In genomic region chr6:37049735-37049989, GRCh38 we compare ENCODE assay signal across 14 cellular contexts. TPM values are rescaled to one million over a fixed set of nuclear protein-coding genes. Genes with fewer than 3 reads are reported as not detected.
A peak's percentile ranks its signal among the peaks of the same experiment; 100 is the strongest.
DNase-seq lines count a peak whose midpoint lies in the region; ATAC-seq and TF ChIP-seq lines count a peak whose summit lies in the region.
"Had no signal": no experiment of that assay in that cellular context is flagged by ENCODE, and none has a peak within 500 bp of the region (broad histone marks: within the 10 kb centered on the region; RNA-seq: fewer than 3 reads in every experiment).

No MANE protein-coding gene starts in this region.

- no peak for TF ChIP-seq EP300 in upper lobe of left lung (IDR thresholded peaks at IDR 0.05)

- H3K9me3 ChIP-seq in mammary epithelial cell (replicated peaks; ENCODE audit: insufficient read depth, low read length) (no peaks in the 10 kb centered on the region), right lobe of liver (no peaks in the 10 kb centered on the region), upper lobe of left lung (no peaks in the 10 kb centered on the region)
- H3K9me3 ChIP-seq: tibial artery had no signal

- H2AFZ ChIP-seq in mammary epithelial cell (ENCODE audit: low read depth, low read length), result no peak overlapping the region
- H2AFZ ChIP-seq: hepatocyte had no signal

- intact Hi-C loops in MCF 10A (cut with micrococcal nuclease) (no loop called here), mammary epithelial cell (cut with micrococcal nuclease) (no loop called here), right lobe of liver (cut with DNase I) (no loop called here)

- 91% methylated on average over 4 of the region's 5 CpGs for WGBS in mammary epithelial cell (ENCODE audit: low coverage, missing lambda C conversion rate)
- 77% methylated on average over 3 of the region's 5 CpGs for WGBS in right lobe of liver (ENCODE audit: insufficient coverage, low coverage, low lambda C conversion rate, missing lambda C conversion rate)
- 80 to 81% methylated on average over 5 of the region's 5 CpGs for WGBS in upper lobe of left lung, 2 donors

- H3K27me3 ChIP-seq in mammary epithelial cell (ENCODE audit: insufficient read depth, low read length) (no peaks in the 10 kb centered on the region), right lobe of liver (no peaks in the 10 kb centered on the region), upper lobe of left lung (no peaks in the 10 kb centered on the region)
- H3K27me3 ChIP-seq: hepatocyte had no signal

- CTCF ChIA-PET in MCF 10A (lab: Yijun Ruan, JAX), result interaction anchor here (0.9 to 19.6 kb wide), 4 partner anchors 9 to 161 kb away, joined by 4 to 314 read pairs (median 136); partner anchors contain the start of gene PIM1
- CTCF ChIA-PET in mammary epithelial cell (lab: Charles Lee; ENCODE audit: low non-redundant PET), result no interaction called here
- CTCF ChIA-PET in activated CD4-positive, alpha-beta memory T cell treated with anti-CD3 and anti-CD28 coated beads, Interleukin-2, amount 10 ng/mL, durations not matched to agents 7 days and 5 days (lab: Charles Lee), result interaction anchor here (1.2 to 16.6 kb wide), 6 partner anchors 24 to 163 kb away, joined by 3 to 399 read pairs (median 90); partner anchors contain the start of gene PIM1

- H3K27me3 Mint-ChIP-seq in MCF 10A (ENCODE audit: insufficient read depth, unreplicated experiment), result no peaks in the 10 kb centered on the region
- no peaks in the 10 kb centered on the region for H3K27me3 Mint-ChIP-seq in activated CD4-positive, alpha-beta memory T cell treated with anti-CD3 and anti-CD28 coated beads, Interleukin-2, amount 10 ng/mL, durations not matched to agents 7 days and 5 days

- no peaks in the 10 kb centered on the region for H3K79me2 ChIP-seq in mammary epithelial cell (ENCODE audit: insufficient read depth, low read length)
- H3K79me2 ChIP-seq: hepatocyte had no signal

- H3K4me3 ChIP-seq in mammary epithelial cell (replicated peaks in 1 of 3; ENCODE audit: insufficient read depth in 1 of 3, low read depth in 2 of 3, low read length in 3 of 3) (no peak overlapping the region), right lobe of liver (no peak overlapping the region), upper lobe of left lung (peak overlapping the region in 1 of 4 donors; percentile 9)
- H3K4me3 ChIP-seq: hepatocyte, SK-N-MC, tibial artery had no signal

- BruUV-seq in MCF 10A (replicated peaks; lab: Mats Ljungman, UMichigan) (no TSS peak), mammary epithelial cell (replicated peaks; lab: Mats Ljungman, UMichigan) (no TSS peak)

- no peak for DNase-seq in MCF 10A (ENCODE audit: unreplicated experiment)
- DNase-seq in mammary epithelial cell, result no peak
- DNase-seq in activated CD4-positive, alpha-beta memory T cell treated with anti-CD3 and anti-CD28 coated beads, Interleukin-2, amount 10 ng/mL, durations not matched to agents 7 days and 5 days, result no peak
- DNase-seq in right lobe of liver, result no peak
- DNase-seq in upper lobe of left lung, result no peak
- DNase-seq in SHP77 (lab: John Stamatoyannopoulos, UW), result no peak
- DNase-seq: NCI-H1417, NCI-H748 treated with DMSO at 0.1 percent for 48 hours had no signal

- H3K27ac ChIP-seq in mammary epithelial cell (ENCODE audit: insufficient read depth, low read depth, low read length) (no peak overlapping the region), right lobe of liver (peak overlapping the region in 2 of 3 donors; percentile 37 to 60), upper lobe of left lung (peak overlapping the region; percentile 73 to 84 (median 79))
- H3K27ac ChIP-seq: hepatocyte, SK-N-MC, tibial artery had no signal

- POLR2A ChIA-PET in MCF 10A (lab: Yijun Ruan, JAX), result interaction anchor here (0.6 to 3.1 kb wide), 2 partner anchors 122 to 264 kb away, joined by 3 to 37 read pairs; no protein-coding TSS in a partner anchor
- POLR2A ChIA-PET in activated CD4-positive, alpha-beta memory T cell treated with anti-CD3 and anti-CD28 coated beads, Interleukin-2, amount 10 ng/mL, durations not matched to agents 7 days and 5 days (lab: Charles Lee), result interaction anchor here (0.7 to 17.4 kb wide), 17 partner anchors 9 to 208 kb away, joined by 3 to 1021 read pairs (median 17); partner anchors contain the start of genes MTCH1, PIM1, TBC1D22B and TMEM217

- H3K4me1 Mint-ChIP-seq in MCF 10A (ENCODE audit: insufficient read depth, unreplicated experiment), result peaks cover 17% of the 10 kb centered on the region
- peaks cover 75% of the 10 kb centered on the region for H3K4me1 Mint-ChIP-seq in activated CD4-positive, alpha-beta memory T cell treated with anti-CD3 and anti-CD28 coated beads, Interleukin-2, amount 10 ng/mL, durations not matched to agents 7 days and 5 days

- TF ChIP-seq CTCF in MCF 10A (IDR thresholded peaks at IDR 0.05; ENCODE audit: unreplicated experiment), result no peak
- TF ChIP-seq CTCF in mammary epithelial cell (conservative IDR thresholded peaks at IDR 0.05 in 1 of 2, IDR thresholded peaks at IDR 0.05 in 1 of 2; ENCODE audit: extremely low read depth in 1 of 2, insufficient read depth in 1 of 2, low read depth in 1 of 2, low read length in 2 of 2), result no peak
- no peak for TF ChIP-seq CTCF in right lobe of liver (IDR thresholded peaks at IDR 0.05)
- TF ChIP-seq CTCF in upper lobe of left lung (IDR thresholded peaks at IDR 0.05), result no peak

- no peaks in the 10 kb centered on the region for H3K36me3 ChIP-seq in mammary epithelial cell (ENCODE audit: insufficient read depth, low read length)
- no peaks in the 10 kb centered on the region for H3K36me3 ChIP-seq in right lobe of liver
- H3K36me3 ChIP-seq in upper lobe of left lung, result no peaks in the 10 kb centered on the region
- H3K36me3 ChIP-seq: tibial artery had no signal

- no peaks in the 10 kb centered on the region for H3K36me3 Mint-ChIP-seq in MCF 10A (ENCODE audit: insufficient read depth, unreplicated experiment)
- H3K36me3 Mint-ChIP-seq in activated CD4-positive, alpha-beta memory T cell treated with anti-CD3 and anti-CD28 coated beads, Interleukin-2, amount 10 ng/mL, durations not matched to agents 7 days and 5 days (ENCODE audit: low read depth), result peaks cover 33% of the 10 kb centered on the region

- in situ Hi-C loops in mammary epithelial cell (cut with MboI; ENCODE audit: low sequenced_read_pairs in 2 of 2), result no loop called here

- no peak overlapping the region for H3K9ac ChIP-seq in mammary epithelial cell (ENCODE audit: insufficient read depth, low read length)

- no peaks in the 10 kb centered on the region for H4K20me1 ChIP-seq in mammary epithelial cell (ENCODE audit: insufficient read depth, low read length)

- dilution Hi-C loops in mammary epithelial cell (cut with HindIII; ENCODE audit: low sequenced_read_pairs), result no loop called here

- no peak for ATAC-seq in right lobe of liver
- no peak for ATAC-seq in upper lobe of left lung (ENCODE audit: low FRiP score in 2 of 2)
- no peak for ATAC-seq in GM21619 (IDR thresholded peaks at IDR 0.05; ENCODE audit: unreplicated experiment)
- ATAC-seq in GM19328 (IDR thresholded peaks at IDR 0.05; ENCODE audit: unreplicated experiment), result no peak

- TF ChIP-seq POLR2A in right lobe of liver (IDR thresholded peaks at IDR 0.05) (no peak), upper lobe of left lung (IDR thresholded peaks at IDR 0.05) (no peak)

- peak overlapping the region; percentile 89 for H3K27ac Mint-ChIP-seq in MCF 10A (ENCODE audit: low read depth, unreplicated experiment)
- H3K27ac Mint-ChIP-seq in activated CD4-positive, alpha-beta memory T cell treated with anti-CD3 and anti-CD28 coated beads, Interleukin-2, amount 10 ng/mL, durations not matched to agents 7 days and 5 days, result peak overlapping the region; percentile 99

- H3K4me3 Mint-ChIP-seq in MCF 10A (ENCODE audit: unreplicated experiment), result no peak overlapping the region
- H3K4me3 Mint-ChIP-seq in activated CD4-positive, alpha-beta memory T cell treated with anti-CD3 and anti-CD28 coated beads, Interleukin-2, amount 10 ng/mL, durations not matched to agents 7 days and 5 days, result peak overlapping the region; percentile 88

- no peaks in the 10 kb centered on the region for H3K9me3 Mint-ChIP-seq in MCF 10A (ENCODE audit: unreplicated experiment)
- no peaks in the 10 kb centered on the region for H3K9me3 Mint-ChIP-seq in activated CD4-positive, alpha-beta memory T cell treated with anti-CD3 and anti-CD28 coated beads, Interleukin-2, amount 10 ng/mL, durations not matched to agents 7 days and 5 days

- no peak overlapping the region for H3K4me2 ChIP-seq in mammary epithelial cell (ENCODE audit: insufficient read depth, low read depth, low read length)
- H3K4me2 ChIP-seq: hepatocyte had no signal

- H3K4me1 ChIP-seq in mammary epithelial cell (ENCODE audit: insufficient read depth, low read length) (peaks cover 19% of the 10 kb centered on the region), right lobe of liver (peaks cover 0 to 21% (median 5%) of the 10 kb centered on the region in 4 donors), upper lobe of left lung (peaks cover 29 to 35% (median 33%) of the 10 kb centered on the region in 4 donors)

RNA-seq across cellular contexts. Expression of gene FGD2, which starts 44.2 kb away (rescaled TPM):
- total RNA-seq in MCF 10A (2022), result not detected in 2 replicates
- not detected for total RNA-seq in mammary epithelial cell
- not detected for polyA plus RNA-seq in mammary epithelial cell
- polyA minus RNA-seq in mammary epithelial cell, result not detected
- 1 to 10 TPM; 4.7 to 4.9 TPM for total RNA-seq in activated CD4-positive, alpha-beta memory T cell treated with anti-CD3 and anti-CD28 coated beads, Interleukin-2, amount 10 ng/mL, durations not matched to agents 7 days and 5 days
- total RNA-seq in right lobe of liver, result 10 to 100 TPM in 2 of 6 experiments, 1 to 10 TPM in 4; 6.6 to 15.6 (median 9.6) TPM
- total RNA-seq in upper lobe of left lung, result 100 to 1,000 TPM in 3 of 6 donors, 10 to 100 TPM in 3; 50.8 to 204 (median 92.3) TPM
- total RNA-seq: astrocyte had no signal
